9 cellular contexts compared by ENCODE assay signal in genomic region chrX:51496501-51497291, GRCh38. TPM values are rescaled to one million over a fixed set of nuclear protein-coding genes. Genes with fewer than 3 reads are reported as not detected.
DNase-seq lines count a peak whose midpoint lies in the region; ATAC-seq, FAIRE-seq and TF ChIP-seq lines count a peak whose summit lies in the region.
"Had no signal": no experiment of that assay in that cellular context is flagged by ENCODE, and none has a peak within 500 bp of the region (broad histone marks: within the 10 kb centered on the region; RNA-seq: fewer than 3 reads in every experiment).

Gene NUDT11, minus strand, starts transcription at chrX:51496592. Its CDS starts 148 bp downstream, at chrX:51496444.

- POLR2A ChIA-PET in naive thymus-derived CD8-positive, alpha-beta T cell (lab: Charles Lee) = no interaction called here

- H3K27ac ChIP-seq in subcutaneous abdominal adipose tissue (ENCODE audit: low read depth, low read length) = no peak within 1 kb of the TSS

- no peak for FAIRE-seq in GM12891 (lab: Jason Lieb, UNC)
- FAIRE-seq: A204.1 had no signal

- H3K4me3 Mint-ChIP-seq in activated CD8-positive, alpha-beta memory T cell treated with anti-CD3 and anti-CD28 coated beads, Interleukin-2, amount 10 ng/mL, durations not matched to agents 7 days and 5 days = peak within 1 kb of the TSS; percentile 78
- H3K4me3 Mint-ChIP-seq in naive thymus-derived CD8-positive, alpha-beta T cell = peak within 1 kb of the TSS; percentile 81 to 90 (median 89)

- TF ChIP-seq POLR2A in GM12891 (IDR thresholded peaks at IDR 0.05; ENCODE audit: low read depth, low read length) = no peak

- H3K27me3 ChIP-seq in subcutaneous abdominal adipose tissue (ENCODE audit: control insufficient read depth in 5 of 5, insufficient read depth in 4 of 5, low read length in 5 of 5) = peaks cover 0 to 12% (median 0%) of the 10 kb centered on the region in 5 donors

- peaks cover 0 to 10% (median 3%) of the 10 kb centered on the region in 5 donors for H3K4me1 ChIP-seq in subcutaneous abdominal adipose tissue (ENCODE audit: control insufficient read depth in 5 of 5, insufficient read depth in 5 of 5, low read length in 5 of 5)

- no peak within 1 kb of the TSS for H3K9ac ChIP-seq in subcutaneous abdominal adipose tissue (ENCODE audit: low read length in 5 of 5)

- peak within 1 kb of the TSS; percentile 17 to 62 (median 46) for H3K4me3 ChIP-seq in subcutaneous abdominal adipose tissue (ENCODE audit: low read depth in 1 of 5, low read length in 5 of 5)

- H3K27ac Mint-ChIP-seq in activated CD8-positive, alpha-beta memory T cell treated with anti-CD3 and anti-CD28 coated beads, Interleukin-2, amount 10 ng/mL, durations not matched to agents 7 days and 5 days = peak within 1 kb of the TSS; percentile 49
- peak within 1 kb of the TSS in 9 of 10 donors; percentile 36 to 91 (median 85) for H3K27ac Mint-ChIP-seq in naive thymus-derived CD8-positive, alpha-beta T cell

- no peaks in the 10 kb centered on the region for H3K36me3 Mint-ChIP-seq in activated CD8-positive, alpha-beta memory T cell treated with anti-CD3 and anti-CD28 coated beads, Interleukin-2, amount 10 ng/mL, durations not matched to agents 7 days and 5 days
- peaks cover 0 to 5% (median 0%) of the 10 kb centered on the region in 3 donors for H3K36me3 Mint-ChIP-seq in naive thymus-derived CD8-positive, alpha-beta T cell

- peaks cover 10% of the 10 kb centered on the region for H3K4me1 Mint-ChIP-seq in activated CD8-positive, alpha-beta memory T cell treated with anti-CD3 and anti-CD28 coated beads, Interleukin-2, amount 10 ng/mL, durations not matched to agents 7 days and 5 days
- peaks cover 4 to 18% (median 14%) of the 10 kb centered on the region in 4 donors for H3K4me1 Mint-ChIP-seq in naive thymus-derived CD8-positive, alpha-beta T cell

- H3K36me3 ChIP-seq in subcutaneous abdominal adipose tissue (ENCODE audit: control insufficient read depth in 5 of 5, insufficient read depth in 5 of 5, low read length in 5 of 5) = no peaks in the 10 kb centered on the region

- H3K27me3 Mint-ChIP-seq in activated CD8-positive, alpha-beta memory T cell treated with anti-CD3 and anti-CD28 coated beads, Interleukin-2, amount 10 ng/mL, durations not matched to agents 7 days and 5 days = peaks cover 17% of the 10 kb centered on the region
- peaks cover 0 to 19% (median 16%) of the 10 kb centered on the region in 5 donors for H3K27me3 Mint-ChIP-seq in naive thymus-derived CD8-positive, alpha-beta T cell

- H3K9me3 Mint-ChIP-seq in activated CD8-positive, alpha-beta memory T cell treated with anti-CD3 and anti-CD28 coated beads, Interleukin-2, amount 10 ng/mL, durations not matched to agents 7 days and 5 days (ENCODE audit: low read depth) = no peaks in the 10 kb centered on the region
- H3K9me3 Mint-ChIP-seq in naive thymus-derived CD8-positive, alpha-beta T cell = peaks cover 0 to 7% (median 0%) of the 10 kb centered on the region in 9 donors

- CTCF ChIA-PET in activated CD8-positive, alpha-beta memory T cell treated with anti-CD3 and anti-CD28 coated beads, Interleukin-2, amount 10 ng/mL, durations not matched to agents 7 days and 5 days (lab: Charles Lee) = no interaction called here

- ATAC-seq in activated CD8-positive, alpha-beta memory T cell treated with anti-CD3 and anti-CD28 coated beads, Interleukin-2, amount 10 ng/mL, durations not matched to agents 7 days and 5 days = peak; percentile 93
- peak; percentile 66 for ATAC-seq in esophagus mucosa
- peak; percentile 69 to 79 for ATAC-seq in naive thymus-derived CD8-positive, alpha-beta T cell

- H3K9me3 ChIP-seq in subcutaneous abdominal adipose tissue (ENCODE audit: control insufficient read depth in 5 of 5, low read length in 5 of 5) = no peaks in the 10 kb centered on the region

- DNase-seq in DMS79 treated with DMSO at 0.1 percent for 48 hours (lab: John Stamatoyannopoulos, UW) (peak; percentile 12), DMS79 (lab: John Stamatoyannopoulos, UW) (no peak), NCI-H1930 (lab: John Stamatoyannopoulos, UW) (peak; percentile 71 to 80), GM12891 (ENCODE audit: insufficient read length, low spot score) (no peak)
- peak; percentile 55 for DNase-seq in activated CD8-positive, alpha-beta memory T cell treated with anti-CD3 and anti-CD28 coated beads, Interleukin-2, amount 10 ng/mL, durations not matched to agents 7 days and 5 days
- peak in 9 of 10 donors; percentile 1 to 63 (median 21) for DNase-seq in naive thymus-derived CD8-positive, alpha-beta T cell

TF ChIP-seq in GM12891, 5 proteins besides CTCF, POLR2A, EP300 and RAD21:
- TF ChIP-seq TAF1 (IDR thresholded peaks at IDR 0.05; ENCODE audit: low read depth, low read length) = no peak
- TF ChIP-seq PAX5 (IDR thresholded peaks at IDR 0.05; ENCODE audit: insufficient read depth, low read length, severe bottlenecking) = no peak
- TF ChIP-seq SPI1 (IDR thresholded peaks at IDR 0.05; ENCODE audit: low read depth, low read length) = no peak
- no peak for TF ChIP-seq POLR2AphosphoS5 (IDR thresholded peaks at IDR 0.05; ENCODE audit: low read depth, low read length)
- TF ChIP-seq POU2F2 (IDR thresholded peaks at IDR 0.05; ENCODE audit: low read depth, low read length) = no peak

RNA-seq across cellular contexts. Expression of gene NUDT11, which starts in this region (rescaled TPM):
- total RNA-seq in activated CD8-positive, alpha-beta memory T cell treated with anti-CD3 and anti-CD28 coated beads, Interleukin-2, amount 10 ng/mL, durations not matched to agents 7 days and 5 days = 1 to 10 TPM in 1 of 2 experiments, under 1 TPM in 1; 0.79 to 1.5 TPM
- 0.96 TPM for total RNA-seq in esophagus mucosa
- total RNA-seq in naive thymus-derived CD8-positive, alpha-beta T cell = 1 to 10 TPM; 2.0 to 2.2 TPM
- polyA plus RNA-seq in naive thymus-derived CD8-positive, alpha-beta T cell = 1 to 10 TPM; 1.5 to 4.1 (median 2.4) TPM
- polyA plus RNA-seq in GM12891 (2012; ENCODE audit: low read depth, missing spikeins) = not detected

Comparison
In these comparisons a context has a peak if more than half of its experiments do, and no peak if none do; other contexts are left out.
1. DNase-seq: peak in DMS79 treated with DMSO at 0.1 percent for 48 hours (single experiment), NCI-H1930 (2 of 2), activated CD8-positive, alpha-beta memory T cell treated with anti-CD3 and anti-CD28 coated beads, Interleukin-2, amount 10 ng/mL, durations not matched to agents 7 days and 5 days (single experiment) and naive thymus-derived CD8-positive, alpha-beta T cell (9 of 10); none in DMS79 (single experiment) and GM12891 (single experiment).
2. Peak in ATAC-seq in esophagus mucosa; RNA of the gene not detected or under 1 TPM.
3. Peak in every context shown above with its lines, with median percentiles within 50 percentile points of each other: ATAC-seq.